Comparison of ENCODE assay signal across 8 cellular contexts in genomic region chr15:74099963-74100733, GRCh38. TPM values are rescaled to one million over a fixed set of nuclear protein-coding genes. Genes with fewer than 3 reads are reported as not detected.
A peak's percentile ranks its signal among the peaks of the same experiment; 100 is the strongest.
DNase-seq lines count a peak whose midpoint lies in the region; TF ChIP-seq lines count a peak whose summit lies in the region.
"Not testable (repeated sequence)": the region's sequence is repeated elsewhere in the genome, so short reads cannot be mapped to it uniquely, and the experiment has no call there.

No MANE protein-coding gene starts in this region.

- H3K27ac ChIP-seq in MM.1S (ENCODE audit: low read length); suprapubic skin: not testable (repeated sequence)

- H3K9me3 Mint-ChIP-seq in HFFc6 = not testable (repeated sequence)

- peak overlapping the region; percentile 89 for H3K4me3 Mint-ChIP-seq in HFFc6

- peak overlapping the region; percentile 75; the same call in 1 of the 2 replicates for H2AFZ ChIP-seq in MM.1S (ENCODE audit: low read length)

- TF ChIP-seq POLR2A in suprapubic skin (IDR thresholded peaks at IDR 0.05) = not testable (repeated sequence)

- H3K36me3 Mint-ChIP-seq in HFFc6 (ENCODE audit: low read depth) = not testable (repeated sequence)

- CTCF ChIA-PET in GM10248 (lab: Yijun Ruan, JAX) = not testable (repeated sequence)

- H3K9ac ChIP-seq in MM.1S (ENCODE audit: low read length) = not testable (repeated sequence)

- not testable (repeated sequence) for H3K4me1 Mint-ChIP-seq in HFFc6 (ENCODE audit: low read depth)

- not testable (repeated sequence) for H3K27me3 ChIP-seq in MM.1S (replicated peaks; ENCODE audit: insufficient read depth, low read length); suprapubic skin

- H3K4me1 ChIP-seq in MM.1S (ENCODE audit: low read length); suprapubic skin: not testable (repeated sequence)

- not testable (repeated sequence) for H3K9me2 ChIP-seq in MM.1S (replicated peaks; ENCODE audit: insufficient read depth, low read length)

- not testable (repeated sequence) for TF ChIP-seq EP300 in suprapubic skin (IDR thresholded peaks at IDR 0.05)

- peak overlapping the region; percentile 46; the same call in 1 of the 2 replicates for H3K4me2 ChIP-seq in MM.1S (ENCODE audit: low read depth, low read length)

- H3K27ac Mint-ChIP-seq in HFFc6 = peak overlapping the region; percentile 95

- 5% methylated on average over 32 of the region's 45 CpGs for WGBS in suprapubic skin

- not testable (repeated sequence) for H4K20me1 ChIP-seq in MM.1S (ENCODE audit: insufficient read depth, low read length)

- H3K4me3 ChIP-seq in MM.1S (ENCODE audit: low read length) (peak overlapping the region; percentile 42; the same call in 1 of the 2 replicates), suprapubic skin (peak overlapping the region; percentile 37)

- TF ChIP-seq CTCF in GM10248 (IDR thresholded peaks at IDR 0.05; ENCODE audit: control extremely low read depth, extremely low read depth, low read depth, missing control alignments); HFFc6 (IDR thresholded peaks at IDR 0.05); MM.1S (IDR thresholded peaks at IDR 0.05; ENCODE audit: low read length); suprapubic skin (IDR thresholded peaks at IDR 0.05): not testable (repeated sequence)

- H3K9me3 ChIP-seq in MM.1S (replicated peaks; ENCODE audit: insufficient read depth, low read length); suprapubic skin: not testable (repeated sequence)

- H3K36me3 ChIP-seq in MM.1S (replicated peaks; ENCODE audit: insufficient read depth, low read length); suprapubic skin: not testable (repeated sequence)

- H3K27me3 Mint-ChIP-seq in HFFc6 (ENCODE audit: insufficient read depth) = not testable (repeated sequence)

- H3K79me2 ChIP-seq in MM.1S (ENCODE audit: low read length) = not testable (repeated sequence)

- POLR2A ChIA-PET in GM10248 (lab: Yijun Ruan, JAX) = not testable (repeated sequence)

- DNase-seq in GM10248 (ENCODE audit: extremely low spot score) = peak; percentile 78
- peak; percentile 92 for DNase-seq in HFFc6
- DNase-seq in MM.1S = peak; percentile 75
- peak; percentile 50 for DNase-seq in activated CD8-positive, alpha-beta memory T cell treated with anti-CD3 and anti-CD28 coated beads, Interleukin-2, amount 50 U/mL, for 4 hours
- DNase-seq in ecto neural progenitor cell (ENCODE audit: low spot score) = peak; percentile 94
- DNase-seq in iris pigment epithelial cell (ENCODE audit: low read depth) = peak; percentile 88
- DNase-seq in renal cortical epithelial cell (ENCODE audit: low read depth) = peak; percentile 68
- peak; percentile 96 for DNase-seq in suprapubic skin (ENCODE audit: low spot score in 2 of 2)

- H3F3A ChIP-seq in MM.1S (ENCODE audit: insufficient read depth, low read length) = not testable (repeated sequence)

RNA-seq across cellular contexts. Expression of gene GOLGA6A, which starts 17.8 kb away (rescaled TPM):
- total RNA-seq in HFFc6 (2021; fragmentation: NEBNext Ultra II Directional; extraction: Animal tissue kit (Norgen Biotek cat#: 25700)) = not detected
- 0.05 TPM in 1 of 2 replicates, not detected in the other for total RNA-seq in renal cortical epithelial cell
- 1 to 10 TPM in 2 of 4 donors, under 1 TPM in 2; 0.21 to 3.9 (median 1.7) TPM for total RNA-seq in suprapubic skin

RNA-seq across cellular contexts. Expression of gene ISLR2, which starts 30.2 kb away (rescaled TPM):
- total RNA-seq in HFFc6 (2021; fragmentation: NEBNext Ultra II Directional; extraction: Animal tissue kit (Norgen Biotek cat#: 25700)) = under 1 TPM in 1 of 6 experiments, not detected in 5; 0.07 TPM
- total RNA-seq in renal cortical epithelial cell (not detected in 2 replicates), suprapubic skin (1 to 10 TPM in 2 of 4 donors, under 1 TPM in 1, not detected in 1; 0.57 to 1.9 (median 1.1) TPM)
